8 cellular contexts compared by ENCODE assay signal in genomic region chr10:110395350-110396283, GRCh38.
DNase-seq lines count a peak whose midpoint lies in the region; ATAC-seq and TF ChIP-seq lines count a peak whose summit lies in the region.
"Had no signal": no experiment of that assay in that cellular context is flagged by ENCODE, and none has a peak within 500 bp of the region (broad histone marks: within the 10 kb centered on the region; RNA-seq: fewer than 3 reads in every experiment).

No MANE protein-coding gene starts in this region.

- no peak overlapping the region for H3K27ac Mint-ChIP-seq in CD14-positive monocyte

- H3K4me3 Mint-ChIP-seq in CD14-positive monocyte = no peak overlapping the region

- TF ChIP-seq POLR2A in Peyer's patch (IDR thresholded peaks at IDR 0.05) = peak in 1 of 2 donors; percentile 30

- peaks cover 0 to 2% (median 0%) of the 10 kb centered on the region in 7 donors for H3K9me3 Mint-ChIP-seq in CD14-positive monocyte

- peaks cover 0 to 4% (median 2%) of the 10 kb centered on the region in 3 donors for H3K27me3 Mint-ChIP-seq in CD14-positive monocyte (ENCODE audit: low read depth in 3 of 3)

- peaks cover 0 to 41% (median 14%) of the 10 kb centered on the region in 4 donors for H3K4me1 ChIP-seq in Peyer's patch

- no peaks in the 10 kb centered on the region for H3K27me3 ChIP-seq in Peyer's patch

- ATAC-seq in GM18870 (IDR thresholded peaks at IDR 0.05; ENCODE audit: unreplicated experiment) = peak; percentile 96
- peak; percentile 91 for ATAC-seq in HG02610 (IDR thresholded peaks at IDR 0.05; ENCODE audit: unreplicated experiment)
- peak; percentile 1 for ATAC-seq in esophagus mucosa

- H3K36me3 Mint-ChIP-seq in CD14-positive monocyte = no peaks in the 10 kb centered on the region

- DNase-seq in Peyer's patch (peak in 2 of 3 donors; percentile 76 to 89), skeletal muscle cell (ENCODE audit: low read depth) (peak; percentile 93), CD14-positive monocyte (ENCODE audit: low spot score) (no peak), NOMO-1 treated with dmso at 0.1 percent for 144 hours (lab: John Stamatoyannopoulos, UW; ENCODE audit: unreplicated experiment) (no peak)

- H3K36me3 ChIP-seq in Peyer's patch = no peaks in the 10 kb centered on the region
- H3K36me3 ChIP-seq: thoracic aorta had no signal

- peaks cover 23% of the 10 kb centered on the region for H3K4me1 Mint-ChIP-seq in CD14-positive monocyte

- H3K9me3 ChIP-seq in Peyer's patch = no peaks in the 10 kb centered on the region
- H3K9me3 ChIP-seq: thoracic aorta had no signal

- peak overlapping the region in 3 of 4 donors; percentile 63 to 88 (median 63) for H3K27ac ChIP-seq in Peyer's patch
- H3K27ac ChIP-seq: thoracic aorta had no signal

- TF ChIP-seq CTCF in Peyer's patch (IDR thresholded peaks at IDR 0.05) = no peak
- no peak for TF ChIP-seq CTCF in CD14-positive monocyte (IDR thresholded peaks at IDR 0.05)

- H3K4me3 ChIP-seq in Peyer's patch = no peak overlapping the region
- no peak overlapping the region for H3K4me3 ChIP-seq in skeletal muscle cell (ENCODE audit: low read depth, low read length)
- H3K4me3 ChIP-seq: thoracic aorta had no signal

- intact Hi-C loops in CD14-positive monocyte (cut with micrococcal nuclease) = no loop called here

Comparison
In these comparisons a context has a peak if more than half of its experiments do, and no peak if none do; other contexts are left out.
1. ATAC-seq: peak in every context shown above with its lines; median percentile 96 in GM18870; 91 in HG02610; 1 in esophagus mucosa.
2. DNase-seq: peak in Peyer's patch (2 of 3) and skeletal muscle cell (single experiment); none in CD14-positive monocyte (single experiment) and NOMO-1 treated with dmso at 0.1 percent for 144 hours (single experiment).